4 cellular contexts compared by ENCODE assay signal in the genomic region with DNA sequence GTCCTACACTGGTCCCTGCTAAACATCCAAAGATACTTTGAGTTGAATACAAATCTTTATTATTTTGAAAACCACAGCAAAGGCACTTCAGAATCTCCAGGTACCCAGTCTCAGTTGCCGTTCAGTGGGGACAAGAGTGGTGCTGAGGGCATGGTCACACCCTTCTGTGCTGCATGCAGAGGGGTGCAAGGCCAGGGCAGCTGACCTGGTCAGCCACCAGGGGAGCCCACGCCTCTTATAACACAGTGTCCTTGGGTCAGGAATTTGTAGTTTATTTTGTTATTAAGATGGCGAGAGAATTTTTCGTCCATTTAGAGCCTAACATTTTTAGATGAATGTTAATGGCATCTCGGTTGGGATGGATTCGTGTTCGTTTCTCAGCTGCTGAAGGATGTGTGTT. TPM values are rescaled to one million over a fixed set of nuclear protein-coding genes. Genes with fewer than 3 reads are reported as not detected.
"Had no signal": no experiment of that assay in that cellular context is flagged by ENCODE, and none has a peak within 500 bp of the region (broad histone marks: within the 10 kb centered on the region; RNA-seq: fewer than 3 reads in every experiment).

No MANE protein-coding gene starts in this region.

RNA-seq across cellular contexts. Expression of a gene that starts 16.0 kb away (rescaled TPM):
- total RNA-seq: LHCN-M2, NCI-H460 had no signal

RNA-seq across cellular contexts. Expression of a gene that starts 23.5 kb away (rescaled TPM):
- total RNA-seq: LHCN-M2, M059J, MCF 10A, NCI-H460 had no signal
